Comparison of ENCODE assay signal across 8 cellular contexts in genomic region chr2:235605306-235605998, GRCh38.
DNase-seq lines count a peak whose midpoint lies in the region; ATAC-seq, FAIRE-seq and TF ChIP-seq lines count a peak whose summit lies in the region.

No MANE protein-coding gene starts in this region.

- BruUV-seq in HepG2 (replicated peaks; lab: Mats Ljungman, UMichigan), result no TSS peak

- ATAC-seq in HepG2, result no peak
- ATAC-seq in CD8-positive, alpha-beta T cell, result no peak

- POLR2A ChIA-PET in HepG2 (lab: Yijun Ruan, JAX), result no interaction called here
- POLR2A ChIA-PET in CD8-positive, alpha-beta T cell (lab: Charles Lee), result no interaction called here

- peaks cover 4% of the 10 kb centered on the region for H3K9me3 Mint-ChIP-seq in CD8-positive, alpha-beta T cell

- no peak for TF ChIP-seq CTCF in HepG2 (CRISPR knock-in tag; IDR thresholded peaks at IDR 0.05)
- no peak for TF ChIP-seq CTCF in vagina (IDR thresholded peaks at IDR 0.05)
- no peak for TF ChIP-seq CTCF in CD8-positive, alpha-beta T cell (IDR thresholded peaks at IDR 0.05)

- H3K27ac ChIP-seq in HepG2 (ENCODE audit: extremely low read length, insufficient read depth, low read length) (no peak overlapping the region), vagina (peak overlapping the region; percentile 1)
- no peak overlapping the region for H3K27ac ChIP-seq in CD8-positive, alpha-beta T cell (ENCODE audit: low read depth, low read length)

- peaks cover 55% of the 10 kb centered on the region for H3K79me2 ChIP-seq in HepG2 (ENCODE audit: insufficient read depth, low read length)

- TF ChIP-seq POLR2A in HepG2 (IDR thresholded peaks at IDR 0.05; ENCODE audit: insufficient read depth in 1 of 2, low read depth in 2 of 2, low read length in 2 of 2) (no peak), vagina (IDR thresholded peaks at IDR 0.05) (no peak)

- no peak overlapping the region for H3K4me3 Mint-ChIP-seq in CD8-positive, alpha-beta T cell

- CTCF ChIA-PET in HepG2 (lab: Yijun Ruan, JAX; ENCODE audit: low intra/inter-chr PET ratio, low total read pairs), result no interaction called here
- CTCF ChIA-PET in CD8-positive, alpha-beta T cell (lab: Charles Lee), result no interaction called here

- FAIRE-seq in HepG2 (lab: Jason Lieb, UNC), result no peak

- H3K27me3 Mint-ChIP-seq in CD8-positive, alpha-beta T cell (ENCODE audit: low read depth), result peaks cover 12% of the 10 kb centered on the region

- H3K9me3 ChIP-seq in HepG2 (ENCODE audit: low read length) (no peaks in the 10 kb centered on the region), vagina (no peaks in the 10 kb centered on the region)
- H3K9me3 ChIP-seq in CD8-positive, alpha-beta T cell (ENCODE audit: low read length), result no peaks in the 10 kb centered on the region

- TF ChIP-seq EP300 in HepG2 (IDR thresholded peaks at IDR 0.05; ENCODE audit: low read depth in 2 of 2, low read length in 2 of 2) (no peak), HepG2 (CRISPR knock-in tag; IDR thresholded peaks at IDR 0.05; ENCODE audit: borderline replicate concordance) (no peak)

- no peak overlapping the region for H3K27ac Mint-ChIP-seq in CD8-positive, alpha-beta T cell

- H3K4me1 ChIP-seq in HepG2 (ENCODE audit: insufficient read depth, low read length), result peaks cover 17% of the 10 kb centered on the region
- H3K4me1 ChIP-seq in vagina, result peaks cover 31% of the 10 kb centered on the region
- no peaks in the 10 kb centered on the region for H3K4me1 ChIP-seq in CD8-positive, alpha-beta T cell (ENCODE audit: insufficient read depth, low read length)

- no peak overlapping the region for H3K4me3 ChIP-seq in HepG2 (replicated peaks in 1 of 3; ENCODE audit: insufficient read depth in 1 of 3, low read depth in 2 of 3, low read length in 3 of 3)
- no peak overlapping the region for H3K4me3 ChIP-seq in vagina
- no peak overlapping the region for H3K4me3 ChIP-seq in CD8-positive, alpha-beta T cell (ENCODE audit: low read depth, low read length)

- H3K9ac ChIP-seq in HepG2 (ENCODE audit: insufficient read depth, low read depth, low read length), result no peak overlapping the region

- H2AFZ ChIP-seq in HepG2 (ENCODE audit: low read length), result no peak overlapping the region

- H3K4me2 ChIP-seq in HepG2 (ENCODE audit: low read depth, low read length), result no peak overlapping the region

- intact Hi-C loops in HepG2 (cut with micrococcal nuclease; ENCODE audit: unreplicated experiment) (no loop called here), vagina (cut with DNase I) (no loop called here)
- intact Hi-C loops in CD8-positive, alpha-beta T cell (cut with DNase I, micrococcal nuclease), result no loop called here

- H3K27me3 ChIP-seq in HepG2 (ENCODE audit: control insufficient read depth in 1 of 2, insufficient read depth in 2 of 2, low read length in 2 of 2), result no peaks in the 10 kb centered on the region
- no peaks in the 10 kb centered on the region for H3K27me3 ChIP-seq in vagina
- no peaks in the 10 kb centered on the region for H3K27me3 ChIP-seq in CD8-positive, alpha-beta T cell (ENCODE audit: insufficient read depth, low read length)

- peak; percentile 61 for DNase-seq in ELF-1 (ENCODE audit: low read depth, low spot score)
- DNase-seq in NCI-H345 (lab: John Stamatoyannopoulos, UW), result peak; percentile 85
- peak; percentile 33 to 39 for DNase-seq in dermis microvascular lymphatic vessel endothelial cell (ENCODE audit: low read depth in 2 of 2)
- DNase-seq in HepG2 (ENCODE audit: low spot score), result no peak
- DNase-seq in vagina (ENCODE audit: extremely low spot score in 2 of 2), result peak in 1 of 2 donors; percentile 98
- DNase-seq in CD8-positive, alpha-beta T cell, result no peak
- no peak for DNase-seq in LoVo (ENCODE audit: low spot score)
- no peak for DNase-seq in CD1c-positive myeloid dendritic cell (ENCODE audit: extremely low spot score)

- H3K4me1 Mint-ChIP-seq in CD8-positive, alpha-beta T cell (ENCODE audit: low read depth), result no peaks in the 10 kb centered on the region

- in situ Hi-C loops in HepG2 (cut with HindIII; ENCODE audit: extremely low pct_ligation_motif_present, low pct_unique_long_range_greater_than_20kb), result no loop called here

- H4K20me1 ChIP-seq in HepG2 (ENCODE audit: insufficient read depth, low read length), result peaks cover 14% of the 10 kb centered on the region

- no peaks in the 10 kb centered on the region for H3K36me3 Mint-ChIP-seq in CD8-positive, alpha-beta T cell

- WGBS in HepG2 (ENCODE audit: low lambda C conversion rate), result 90% methylated on average over 22 of the region's 22 CpGs

- H3K36me3 ChIP-seq in HepG2 (replicated peaks in 1 of 2; ENCODE audit: control insufficient read depth in 1 of 2, insufficient read depth in 2 of 2, low read length in 2 of 2) (no peaks in the 10 kb centered on the region), vagina (no peaks in the 10 kb centered on the region)
- H3K36me3 ChIP-seq in CD8-positive, alpha-beta T cell (ENCODE audit: insufficient read depth, low read length), result no peaks in the 10 kb centered on the region

- TF ChIP-seq RAD21 in HepG2 (CRISPR knock-in tag; IDR thresholded peaks at IDR 0.05), result no peak

TF ChIP-seq in HepG2, 621 proteins besides CTCF, POLR2A, EP300 and RAD21:
- TF ChIP-seq ZNF792 (CRISPR knock-in tag; IDR thresholded peaks at IDR 0.05), result no peak
- no peak for TF ChIP-seq ZNF552 (CRISPR knock-in tag; IDR thresholded peaks at IDR 0.05; ENCODE audit: borderline replicate concordance)
- TF ChIP-seq ZBTB20 (CRISPR knock-in tag; IDR thresholded peaks at IDR 0.05; ENCODE audit: borderline replicate concordance, low read depth), result no peak
- peak; percentile 18 to 37; a peak in 2 of 4 replicates for TF ChIP-seq MAFK (conservative IDR thresholded peaks at IDR 0.05 in 1 of 2, IDR thresholded peaks at IDR 0.05 in 1 of 2; ENCODE audit: low read length in 2 of 2)
- TF ChIP-seq RFX5 (IDR thresholded peaks at IDR 0.05; ENCODE audit: low read depth, low read length), result peak; percentile 53; the same call in 1 of the 2 replicates
- TF ChIP-seq ZBTB38 (CRISPR knock-in tag; IDR thresholded peaks at IDR 0.05), result no peak
- TF ChIP-seq KDM3A (CRISPR knock-in tag; IDR thresholded peaks at IDR 0.05; ENCODE audit: low read depth), result no peak
- no peak for TF ChIP-seq NBN (conservative IDR thresholded peaks at IDR 0.05)
- no peak for TF ChIP-seq SP2 (CRISPR knock-in tag; IDR thresholded peaks at IDR 0.05)
- no peak for TF ChIP-seq ZNF354B (CRISPR knock-in tag; IDR thresholded peaks at IDR 0.05)
- TF ChIP-seq RFX3 (CRISPR knock-in tag; IDR thresholded peaks at IDR 0.05), result peak; percentile 63
- TF ChIP-seq ARNT (IDR thresholded peaks at IDR 0.05), result no peak
- TF ChIP-seq WIZ (CRISPR knock-in tag; IDR thresholded peaks at IDR 0.05), result no peak
- no peak for TF ChIP-seq RERE (CRISPR knock-in tag; IDR thresholded peaks at IDR 0.05; ENCODE audit: low read depth)
- peak; percentile 34; the same call in 1 of the 2 replicates for TF ChIP-seq MAFF (IDR thresholded peaks at IDR 0.05; ENCODE audit: low read depth, low read length)
- no peak for TF ChIP-seq MATR3 (CRISPR knock-in tag; IDR thresholded peaks at IDR 0.05)
- peak; percentile 62 for TF ChIP-seq RFX1 (IDR thresholded peaks at IDR 0.05)
- TF ChIP-seq FOSL2 (CRISPR knock-in tag; IDR thresholded peaks at IDR 0.05), result no peak
TF ChIP-seq in HepG2: peak in this region for 5.

Comparison
In these comparisons a context has a peak if more than half of its experiments do, and no peak if none do; other contexts are left out.
1. DNase-seq: peak in ELF-1 (single experiment), NCI-H345 (single experiment) and dermis microvascular lymphatic vessel endothelial cell (2 of 2); none in HepG2 (single experiment), CD8-positive, alpha-beta T cell (0 of 7), LoVo (single experiment) and CD1c-positive myeloid dendritic cell (single experiment).